Comparison of ENCODE assay signal across 1 cellular context in the genomic region with DNA sequence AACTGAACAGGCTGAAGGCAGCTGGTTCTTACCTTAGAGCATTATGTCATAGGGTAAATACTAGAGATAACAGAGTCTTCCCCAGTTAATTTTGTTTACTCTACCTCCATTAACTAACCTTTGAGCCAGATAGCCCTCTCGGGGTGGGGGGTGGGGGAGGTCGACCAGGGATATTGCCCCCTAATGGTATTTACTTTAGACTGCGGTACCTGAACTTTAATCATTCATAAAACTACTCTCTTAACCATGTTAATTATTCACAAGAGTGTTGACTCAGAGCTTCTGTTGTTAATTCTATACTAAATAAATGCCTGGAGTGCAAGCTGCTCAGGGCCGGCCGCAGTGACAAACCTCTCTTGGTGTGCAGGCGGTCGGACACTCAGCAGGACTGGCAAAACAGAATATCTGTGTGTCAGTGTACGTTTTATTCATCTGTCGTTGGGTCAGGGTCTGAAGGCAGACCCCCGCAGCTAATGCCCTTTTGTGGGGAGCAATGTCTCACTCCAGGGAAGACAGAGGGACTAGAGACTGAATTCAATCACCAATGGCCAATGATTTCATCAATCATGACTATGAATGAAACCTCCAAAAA.
TF ChIP-seq lines count a peak whose summit lies in the region.

No MANE protein-coding gene starts in this region.

TF ChIP-seq in HepG2, 621 proteins besides CTCF, POLR2A, EP300 and RAD21 (continued from another document and continues in another):
- TF ChIP-seq BORCS8-MEF2B (CRISPR knock-in tag; IDR thresholded peaks at IDR 0.05) (peak; percentile 75; the same call in 1 of the 2 replicates), ZNF350 (CRISPR knock-in tag; IDR thresholded peaks at IDR 0.05; ENCODE audit: borderline replicate concordance, low read depth) (peak; percentile 86; the same call in 1 of the 2 replicates), PCBP2 (optimal IDR thresholded peaks at IDR 0.05; ENCODE audit: low read depth, low read length, poor library complexity, severe bottlenecking) (no peak), POLR2AphosphoS5 (IDR thresholded peaks at IDR 0.05; ENCODE audit: low read depth, low read length) (peak; percentile 36; the same call in 1 of the 2 replicates), TRIM24 (CRISPR knock-in tag; IDR thresholded peaks at IDR 0.05) (no peak; the same call in 1 of the 2 replicates), XBP1 (CRISPR knock-in tag; IDR thresholded peaks at IDR 0.05) (peak; percentile 21; the same call in 1 of the 2 replicates), MXD4 (CRISPR knock-in tag; IDR thresholded peaks at IDR 0.05) (no peak), ZNF12 (CRISPR knock-in tag; IDR thresholded peaks at IDR 0.05) (0 out of 2 replicates have a peak, but pooled peaks have one; percentile 25), ZNF343 (CRISPR knock-in tag; IDR thresholded peaks at IDR 0.05) (no peak; the same call in 1 of the 2 replicates), BCL6 (CRISPR knock-in tag; IDR thresholded peaks at IDR 0.05) (peak; percentile 98), TP53 (CRISPR knock-in tag; conservative IDR thresholded peaks at IDR 0.05) (no peak), ZFP41 (CRISPR knock-in tag; IDR thresholded peaks at IDR 0.05; ENCODE audit: borderline replicate concordance) (no peak), ZNF292 (CRISPR knock-in tag; IDR thresholded peaks at IDR 0.05; ENCODE audit: borderline replicate concordance, low read depth) (peak; percentile 89), NBN (conservative IDR thresholded peaks at IDR 0.05) (no peak), ZNF264 (CRISPR knock-in tag; IDR thresholded peaks at IDR 0.05) (no peak), ZKSCAN1 (IDR thresholded peaks at IDR 0.05; ENCODE audit: low read length) (no peak), ZNF335 (CRISPR knock-in tag; IDR thresholded peaks at IDR 0.05) (no peak; the same call in 1 of the 2 replicates), ZNF564 (CRISPR knock-in tag; IDR thresholded peaks at IDR 0.05) (peak; percentile 81), POLR2G (IDR thresholded peaks at IDR 0.05; ENCODE audit: low read depth, low read length) (peak; percentile 78), EHMT2 (IDR thresholded peaks at IDR 0.05; ENCODE audit: borderline replicate concordance, low read depth, low read length) (peak; percentile 55; the same call in 1 of the 2 replicates), MED8 (CRISPR knock-in tag; IDR thresholded peaks at IDR 0.05; ENCODE audit: insufficient replicate concordance) (no peak), MED1 (CRISPR knock-in tag; IDR thresholded peaks at IDR 0.05) (peak; percentile 82), SP140L (CRISPR knock-in tag; IDR thresholded peaks at IDR 0.05; ENCODE audit: borderline replicate concordance) (peak; percentile 79; the same call in 1 of the 2 replicates), KLF9 (CRISPR knock-in tag; IDR thresholded peaks at IDR 0.05; ENCODE audit: low read depth) (no peak), DNMT1 (CRISPR knock-in tag; IDR thresholded peaks at IDR 0.05) (no peak), ZSCAN21 (CRISPR knock-in tag; IDR thresholded peaks at IDR 0.05; ENCODE audit: borderline replicate concordance) (0 out of 2 replicates have a peak, but pooled peaks have one; percentile 73), KAT7 (CRISPR knock-in tag; IDR thresholded peaks at IDR 0.05; ENCODE audit: borderline replicate concordance) (peak; percentile 91), ZNF331 (CRISPR knock-in tag; IDR thresholded peaks at IDR 0.05) (peak; percentile 39; the same call in 1 of the 2 replicates), AHR (CRISPR knock-in tag; IDR thresholded peaks at IDR 0.05) (0 out of 2 replicates have a peak, but pooled peaks have one; percentile 15), ZNF746 (CRISPR knock-in tag; IDR thresholded peaks at IDR 0.05) (peak; percentile 76; the same call in 1 of the 2 replicates), ZNF572 (CRISPR knock-in tag; IDR thresholded peaks at IDR 0.05) (no peak), ZSCAN9 (CRISPR knock-in tag; IDR thresholded peaks at IDR 0.05; ENCODE audit: borderline replicate concordance) (peak; percentile 51; the same call in 1 of the 2 replicates), ZNF672 (CRISPR knock-in tag; IDR thresholded peaks at IDR 0.05) (no peak), ZNF33B (CRISPR knock-in tag; IDR thresholded peaks at IDR 0.05) (no peak), TMF1 (CRISPR knock-in tag; IDR thresholded peaks at IDR 0.05; ENCODE audit: low read depth) (no peak; the same call in 1 of the 2 replicates), JUND (CRISPR knock-in tag; IDR thresholded peaks at IDR 0.05) (peak; percentile 57; the same call in 1 of the 2 replicates), EED (CRISPR knock-in tag; IDR thresholded peaks at IDR 0.05) (no peak), MYC (CRISPR knock-in tag; IDR thresholded peaks at IDR 0.05; ENCODE audit: borderline replicate concordance) (0 out of 2 replicates have a peak, but pooled peaks have one; percentile 30)
- TF ChIP-seq, protein P1, sequence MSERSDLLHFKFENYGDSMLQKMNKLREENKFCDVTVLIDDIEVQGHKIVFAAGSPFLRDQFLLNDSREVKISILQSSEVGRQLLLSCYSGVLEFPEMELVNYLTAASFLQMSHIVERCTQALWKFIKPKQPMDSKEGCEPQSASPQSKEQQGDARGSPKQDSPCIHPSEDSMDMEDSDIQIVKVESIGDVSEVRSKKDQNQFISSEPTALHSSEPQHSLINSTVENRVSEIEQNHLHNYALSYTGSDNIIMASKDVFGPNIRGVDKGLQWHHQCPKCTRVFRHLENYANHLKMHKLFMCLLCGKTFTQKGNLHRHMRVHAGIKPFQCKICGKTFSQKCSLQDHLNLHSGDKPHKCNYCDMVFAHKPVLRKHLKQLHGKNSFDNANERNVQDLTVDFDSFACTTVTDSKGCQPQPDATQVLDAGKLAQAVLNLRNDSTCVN (CRISPR knock-in tag; IDR thresholded peaks at IDR 0.05; ENCODE audit: borderline replicate concordance) = peak; percentile 81; the same call in 1 of the 2 replicates
- TF ChIP-seq, protein P2, sequence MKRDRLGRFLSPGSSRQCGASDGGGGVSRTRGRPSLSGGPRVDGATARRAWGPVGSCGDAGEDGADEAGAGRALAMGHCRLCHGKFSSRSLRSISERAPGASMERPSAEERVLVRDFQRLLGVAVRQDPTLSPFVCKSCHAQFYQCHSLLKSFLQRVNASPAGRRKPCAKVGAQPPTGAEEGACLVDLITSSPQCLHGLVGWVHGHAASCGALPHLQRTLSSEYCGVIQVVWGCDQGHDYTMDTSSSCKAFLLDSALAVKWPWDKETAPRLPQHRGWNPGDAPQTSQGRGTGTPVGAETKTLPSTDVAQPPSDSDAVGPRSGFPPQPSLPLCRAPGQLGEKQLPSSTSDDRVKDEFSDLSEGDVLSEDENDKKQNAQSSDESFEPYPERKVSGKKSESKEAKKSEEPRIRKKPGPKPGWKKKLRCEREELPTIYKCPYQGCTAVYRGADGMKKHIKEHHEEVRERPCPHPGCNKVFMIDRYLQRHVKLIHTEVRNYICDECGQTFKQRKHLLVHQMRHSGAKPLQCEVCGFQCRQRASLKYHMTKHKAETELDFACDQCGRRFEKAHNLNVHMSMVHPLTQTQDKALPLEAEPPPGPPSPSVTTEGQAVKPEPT (CRISPR knock-in tag; IDR thresholded peaks at IDR 0.05; ENCODE audit: low read depth) = peak; percentile 58; the same call in 1 of the 2 replicates
- TF ChIP-seq, protein P3, sequence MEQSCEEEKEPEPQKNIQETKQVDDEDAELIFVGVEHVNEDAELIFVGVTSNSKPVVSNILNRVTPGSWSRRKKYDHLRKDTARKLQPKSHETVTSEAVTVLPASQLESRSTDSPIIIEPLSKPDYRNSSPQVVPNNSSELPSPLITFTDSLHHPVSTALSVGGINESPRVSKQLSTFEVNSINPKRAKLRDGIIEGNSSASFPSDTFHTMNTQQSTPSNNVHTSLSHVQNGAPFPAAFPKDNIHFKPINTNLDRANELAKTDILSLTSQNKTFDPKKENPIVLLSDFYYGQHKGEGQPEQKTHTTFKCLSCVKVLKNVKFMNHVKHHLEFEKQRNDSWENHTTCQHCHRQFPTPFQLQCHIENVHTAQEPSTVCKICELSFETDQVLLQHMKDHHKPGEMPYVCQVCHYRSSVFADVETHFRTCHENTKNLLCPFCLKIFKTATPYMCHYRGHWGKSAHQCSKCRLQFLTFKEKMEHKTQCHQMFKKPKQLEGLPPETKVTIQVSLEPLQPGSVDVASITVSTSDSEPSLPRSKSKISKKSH (CRISPR knock-in tag; IDR thresholded peaks at IDR 0.05; ENCODE audit: borderline replicate concordance) = no peak
- TF ChIP-seq, protein P4, sequence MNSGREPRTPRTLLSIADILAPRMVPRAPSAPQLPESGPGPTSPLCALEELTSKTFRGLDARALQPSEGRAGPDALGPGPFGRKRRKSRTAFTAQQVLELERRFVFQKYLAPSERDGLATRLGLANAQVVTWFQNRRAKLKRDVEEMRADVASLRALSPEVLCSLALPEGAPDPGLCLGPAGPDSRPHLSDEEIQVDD (CRISPR knock-in tag; IDR thresholded peaks at IDR 0.05; ENCODE audit: borderline replicate concordance) = no peak
- TF ChIP-seq, protein P5, sequence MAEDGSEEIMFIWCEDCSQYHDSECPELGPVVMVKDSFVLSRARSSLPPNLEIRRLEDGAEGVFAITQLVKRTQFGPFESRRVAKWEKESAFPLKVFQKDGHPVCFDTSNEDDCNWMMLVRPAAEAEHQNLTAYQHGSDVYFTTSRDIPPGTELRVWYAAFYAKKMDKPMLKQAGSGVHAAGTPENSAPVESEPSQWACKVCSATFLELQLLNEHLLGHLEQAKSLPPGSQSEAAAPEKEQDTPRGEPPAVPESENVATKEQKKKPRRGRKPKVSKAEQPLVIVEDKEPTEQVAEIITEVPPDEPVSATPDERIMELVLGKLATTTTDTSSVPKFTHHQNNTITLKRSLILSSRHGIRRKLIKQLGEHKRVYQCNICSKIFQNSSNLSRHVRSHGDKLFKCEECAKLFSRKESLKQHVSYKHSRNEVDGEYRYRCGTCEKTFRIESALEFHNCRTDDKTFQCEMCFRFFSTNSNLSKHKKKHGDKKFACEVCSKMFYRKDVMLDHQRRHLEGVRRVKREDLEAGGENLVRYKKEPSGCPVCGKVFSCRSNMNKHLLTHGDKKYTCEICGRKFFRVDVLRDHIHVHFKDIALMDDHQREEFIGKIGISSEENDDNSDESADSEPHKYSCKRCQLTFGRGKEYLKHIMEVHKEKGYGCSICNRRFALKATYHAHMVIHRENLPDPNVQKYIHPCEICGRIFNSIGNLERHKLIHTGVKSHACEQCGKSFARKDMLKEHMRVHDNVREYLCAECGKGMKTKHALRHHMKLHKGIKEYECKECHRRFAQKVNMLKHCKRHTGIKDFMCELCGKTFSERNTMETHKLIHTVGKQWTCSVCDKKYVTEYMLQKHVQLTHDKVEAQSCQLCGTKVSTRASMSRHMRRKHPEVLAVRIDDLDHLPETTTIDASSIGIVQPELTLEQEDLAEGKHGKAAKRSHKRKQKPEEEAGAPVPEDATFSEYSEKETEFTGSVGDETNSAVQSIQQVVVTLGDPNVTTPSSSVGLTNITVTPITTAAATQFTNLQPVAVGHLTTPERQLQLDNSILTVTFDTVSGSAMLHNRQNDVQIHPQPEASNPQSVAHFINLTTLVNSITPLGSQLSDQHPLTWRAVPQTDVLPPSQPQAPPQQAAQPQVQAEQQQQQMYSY (CRISPR knock-in tag; IDR thresholded peaks at IDR 0.05) = no peak
- TF ChIP-seq, protein P6, sequence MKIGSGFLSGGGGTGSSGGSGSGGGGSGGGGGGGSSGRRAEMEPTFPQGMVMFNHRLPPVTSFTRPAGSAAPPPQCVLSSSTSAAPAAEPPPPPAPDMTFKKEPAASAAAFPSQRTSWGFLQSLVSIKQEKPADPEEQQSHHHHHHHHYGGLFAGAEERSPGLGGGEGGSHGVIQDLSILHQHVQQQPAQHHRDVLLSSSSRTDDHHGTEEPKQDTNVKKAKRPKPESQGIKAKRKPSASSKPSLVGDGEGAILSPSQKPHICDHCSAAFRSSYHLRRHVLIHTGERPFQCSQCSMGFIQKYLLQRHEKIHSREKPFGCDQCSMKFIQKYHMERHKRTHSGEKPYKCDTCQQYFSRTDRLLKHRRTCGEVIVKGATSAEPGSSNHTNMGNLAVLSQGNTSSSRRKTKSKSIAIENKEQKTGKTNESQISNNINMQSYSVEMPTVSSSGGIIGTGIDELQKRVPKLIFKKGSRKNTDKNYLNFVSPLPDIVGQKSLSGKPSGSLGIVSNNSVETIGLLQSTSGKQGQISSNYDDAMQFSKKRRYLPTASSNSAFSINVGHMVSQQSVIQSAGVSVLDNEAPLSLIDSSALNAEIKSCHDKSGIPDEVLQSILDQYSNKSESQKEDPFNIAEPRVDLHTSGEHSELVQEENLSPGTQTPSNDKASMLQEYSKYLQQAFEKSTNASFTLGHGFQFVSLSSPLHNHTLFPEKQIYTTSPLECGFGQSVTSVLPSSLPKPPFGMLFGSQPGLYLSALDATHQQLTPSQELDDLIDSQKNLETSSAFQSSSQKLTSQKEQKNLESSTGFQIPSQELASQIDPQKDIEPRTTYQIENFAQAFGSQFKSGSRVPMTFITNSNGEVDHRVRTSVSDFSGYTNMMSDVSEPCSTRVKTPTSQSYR (CRISPR knock-in tag; IDR thresholded peaks at IDR 0.05; ENCODE audit: borderline replicate concordance) = peak; percentile 97
- TF ChIP-seq, protein P7, sequence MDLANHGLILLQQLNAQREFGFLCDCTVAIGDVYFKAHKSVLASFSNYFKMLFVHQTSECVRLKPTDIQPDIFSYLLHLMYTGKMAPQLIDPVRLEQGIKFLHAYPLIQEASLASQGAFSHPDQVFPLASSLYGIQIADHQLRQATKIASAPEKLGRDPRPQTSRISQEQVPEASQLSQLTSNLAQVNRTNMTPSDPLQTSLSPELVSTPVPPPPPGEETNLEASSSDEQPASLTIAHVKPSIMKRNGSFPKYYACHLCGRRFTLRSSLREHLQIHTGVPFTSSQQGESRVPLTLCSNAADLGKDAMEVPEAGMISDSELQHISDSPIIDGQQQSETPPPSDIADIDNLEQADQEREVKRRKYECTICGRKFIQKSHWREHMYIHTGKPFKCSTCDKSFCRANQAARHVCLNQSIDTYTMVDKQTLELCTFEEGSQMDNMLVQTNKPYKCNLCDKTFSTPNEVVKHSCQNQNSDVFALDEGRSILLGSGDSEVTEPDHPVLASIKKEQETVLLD (CRISPR knock-in tag; IDR thresholded peaks at IDR 0.05; ENCODE audit: low read depth) = no peak
- TF ChIP-seq, protein P8, sequence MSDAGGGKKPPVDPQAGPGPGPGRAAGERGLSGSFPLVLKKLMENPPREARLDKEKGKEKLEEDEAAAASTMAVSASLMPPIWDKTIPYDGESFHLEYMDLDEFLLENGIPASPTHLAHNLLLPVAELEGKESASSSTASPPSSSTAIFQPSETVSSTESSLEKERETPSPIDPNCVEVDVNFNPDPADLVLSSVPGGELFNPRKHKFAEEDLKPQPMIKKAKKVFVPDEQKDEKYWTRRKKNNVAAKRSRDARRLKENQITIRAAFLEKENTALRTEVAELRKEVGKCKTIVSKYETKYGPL (CRISPR knock-in tag; IDR thresholded peaks at IDR 0.05) = no peak; the same call in 1 of the 2 replicates
